ENCODE assay signal across 10 cellular contexts in genomic region chr6:98824163-98824906, GRCh38. TPM values are rescaled to one million over a fixed set of nuclear protein-coding genes. Genes with fewer than 3 reads are reported as not detected.
A peak's percentile ranks its signal among the peaks of the same experiment; 100 is the strongest.
DNase-seq lines count a peak whose midpoint lies in the region; ATAC-seq, FAIRE-seq and TF ChIP-seq lines count a peak whose summit lies in the region.
"Had no signal": no experiment of that assay in that cellular context is flagged by ENCODE, and none has a peak within 500 bp of the region (broad histone marks: within the 10 kb centered on the region; RNA-seq: fewer than 3 reads in every experiment).

No MANE protein-coding gene starts in this region.

- no peaks in the 10 kb centered on the region for H4K20me1 ChIP-seq in astrocyte (ENCODE audit: insufficient read depth, low read length)

- TF ChIP-seq CTCF in astrocyte (IDR thresholded peaks at IDR 0.05; ENCODE audit: insufficient read depth, low read depth, low read length): no peak
- TF ChIP-seq CTCF in lung (IDR thresholded peaks at IDR 0.05; ENCODE audit: control extremely low read depth, extremely low read depth): no peak
- TF ChIP-seq CTCF in thoracic aorta (IDR thresholded peaks at IDR 0.05): no peak

- H3K4me1 Mint-ChIP-seq in activated naive CD4-positive, alpha-beta T cell treated with anti-CD3 and anti-CD28 coated beads, Interleukin-2, amount 10 ng/mL, durations not matched to agents 7 days and 5 days: peaks cover 19% of the 10 kb centered on the region
- peaks cover 19% of the 10 kb centered on the region for H3K4me1 Mint-ChIP-seq in astrocyte (ENCODE audit: low read depth, unreplicated experiment)

- H3K27ac ChIP-seq in astrocyte (ENCODE audit: low read depth, low read length): no peak overlapping the region
- no peak overlapping the region for H3K27ac ChIP-seq in lung (ENCODE audit: low read depth in 1 of 2, low read length in 1 of 2)
- no peak overlapping the region for H3K27ac ChIP-seq in thoracic aorta
- H3K27ac ChIP-seq: C4-2B had no signal

- peak overlapping the region; percentile 19 for H3K4me3 Mint-ChIP-seq in activated naive CD4-positive, alpha-beta T cell treated with anti-CD3 and anti-CD28 coated beads, Interleukin-2, amount 10 ng/mL, durations not matched to agents 7 days and 5 days
- peak overlapping the region; percentile 86 for H3K4me3 Mint-ChIP-seq in astrocyte (ENCODE audit: unreplicated experiment)

- CTCF ChIA-PET in activated naive CD4-positive, alpha-beta T cell treated with anti-CD3 and anti-CD28 coated beads, Interleukin-2, amount 10 ng/mL, durations not matched to agents 7 days and 5 days (lab: Charles Lee): interaction anchor here (1.0 kb wide), 1 partner anchor 1327 kb away, joined by 3 read pairs; no protein-coding TSS in a partner anchor

- no peak for DNase-seq in activated naive CD4-positive, alpha-beta T cell treated with anti-CD3 and anti-CD28 coated beads, Interleukin-2, amount 10 ng/mL, durations not matched to agents 7 days and 5 days
- no peak for DNase-seq in activated naive CD4-positive, alpha-beta T cell (lab: John Stamatoyannopoulos, UW)
- peak; percentile 39 for DNase-seq in astrocyte (ENCODE audit: low read depth)
- DNase-seq in lung (ENCODE audit: low spot score): no peak
- no peak for DNase-seq in thoracic aorta (ENCODE audit: low spot score)
- no peak for DNase-seq in mesenteric fat pad (ENCODE audit: low spot score)
- DNase-seq: stimulated activated CD4-positive, alpha-beta T cell treated with anti-CD3 and anti-CD28 coated beads, Interleukin-4, amount 100 ng/mL, for 4 hours had no signal

- FAIRE-seq in astrocyte (lab: Jason Lieb, UNC): no peak

- H3K4me2 ChIP-seq in astrocyte (ENCODE audit: low read length): peak overlapping the region; percentile 91

- H3K79me2 ChIP-seq in astrocyte (ENCODE audit: insufficient read depth, low read length): no peaks in the 10 kb centered on the region

- peak overlapping the region; percentile 58 for H3K4me3 ChIP-seq in astrocyte (ENCODE audit: insufficient read depth, low read depth, low read length)
- no peak overlapping the region for H3K4me3 ChIP-seq in lung
- H3K4me3 ChIP-seq in thoracic aorta: peak overlapping the region; percentile 36

- H3K36me3 ChIP-seq in astrocyte (ENCODE audit: insufficient read depth, low read length) (no peaks in the 10 kb centered on the region), lung (ENCODE audit: control insufficient read depth in 2 of 2, insufficient read depth in 2 of 2, low read length in 2 of 2) (no peaks in the 10 kb centered on the region), thoracic aorta (no peaks in the 10 kb centered on the region)

- H3K9ac ChIP-seq in astrocyte (ENCODE audit: low read length): peak overlapping the region; percentile 33

- H3K27ac Mint-ChIP-seq in activated naive CD4-positive, alpha-beta T cell treated with anti-CD3 and anti-CD28 coated beads, Interleukin-2, amount 10 ng/mL, durations not matched to agents 7 days and 5 days: peak overlapping the region; percentile 8
- no peak overlapping the region for H3K27ac Mint-ChIP-seq in astrocyte (ENCODE audit: unreplicated experiment)

- H3K9me3 Mint-ChIP-seq in activated naive CD4-positive, alpha-beta T cell treated with anti-CD3 and anti-CD28 coated beads, Interleukin-2, amount 10 ng/mL, durations not matched to agents 7 days and 5 days: no peaks in the 10 kb centered on the region
- peaks cover 3% of the 10 kb centered on the region for H3K9me3 Mint-ChIP-seq in astrocyte (ENCODE audit: unreplicated experiment)

- H3K27me3 Mint-ChIP-seq in activated naive CD4-positive, alpha-beta T cell treated with anti-CD3 and anti-CD28 coated beads, Interleukin-2, amount 10 ng/mL, durations not matched to agents 7 days and 5 days: peaks cover 72% of the 10 kb centered on the region
- peaks cover 62% of the 10 kb centered on the region for H3K27me3 Mint-ChIP-seq in astrocyte (ENCODE audit: low read depth, unreplicated experiment)

- peak overlapping the region; percentile 86 for H2AFZ ChIP-seq in astrocyte (ENCODE audit: low read depth, low read length)

- H3K4me1 ChIP-seq in astrocyte (ENCODE audit: insufficient read depth, low read length) (peaks cover 12% of the 10 kb centered on the region), lung (ENCODE audit: control insufficient read depth in 2 of 2, insufficient read depth in 2 of 2, low read length in 2 of 2) (peaks cover 0 to 6% of the 10 kb centered on the region in 2 donors), thoracic aorta (ENCODE audit: control insufficient read depth in 1 of 2, low read depth in 2 of 2) (peaks cover 5 to 26% of the 10 kb centered on the region in 2 donors)

- H3K9me3 ChIP-seq in astrocyte (ENCODE audit: insufficient read depth, low read depth, low read length) (no peaks in the 10 kb centered on the region), lung (ENCODE audit: control insufficient read depth in 2 of 2, insufficient read depth in 1 of 2, low read length in 1 of 2) (peaks cover 0 to 3% of the 10 kb centered on the region in 2 donors), thoracic aorta (no peaks in the 10 kb centered on the region)

- ATAC-seq in lung (ENCODE audit: insufficient read depth, low FRiP score): peak; percentile 14
- no peak for ATAC-seq in thoracic aorta (ENCODE audit: insufficient number of reproducible peaks, low FRiP score, low read depth)
- ATAC-seq in GM18870 (IDR thresholded peaks at IDR 0.05; ENCODE audit: unreplicated experiment): no peak
- ATAC-seq in HG02885 (IDR thresholded peaks at IDR 0.05; ENCODE audit: poor library complexity, unreplicated experiment): no peak

- peaks cover 3% of the 10 kb centered on the region for H3K36me3 Mint-ChIP-seq in activated naive CD4-positive, alpha-beta T cell treated with anti-CD3 and anti-CD28 coated beads, Interleukin-2, amount 10 ng/mL, durations not matched to agents 7 days and 5 days
- no peaks in the 10 kb centered on the region for H3K36me3 Mint-ChIP-seq in astrocyte (ENCODE audit: low read depth, unreplicated experiment)

- H3K27me3 ChIP-seq in astrocyte (ENCODE audit: insufficient read depth, low read length) (peaks cover 56% of the 10 kb centered on the region), lung (ENCODE audit: control insufficient read depth, insufficient read depth) (peaks cover 13% of the 10 kb centered on the region), thoracic aorta (replicated peaks; ENCODE audit: insufficient read depth) (peaks cover 35% of the 10 kb centered on the region)

- 3% methylated on average over 44 to 45 of the region's 45 CpGs for WGBS in lung, 2 donors

RNA-seq across cellular contexts. Expression of gene POU3F2, which starts 10.0 kb away (rescaled TPM):
- total RNA-seq in astrocyte (1.9 and 2.1 TPM in 2 replicates), lung (under 1 TPM in 1 of 2 donors, not detected in 1; 0.11 TPM), thoracic aorta (not detected), mesenteric fat pad (not detected)
- polyA plus RNA-seq in lung: not detected
